ENCODE assay signal across 24 cellular contexts in genomic region chr10:73060173-73060572, GRCh38. TPM values are rescaled to one million over a fixed set of nuclear protein-coding genes. Genes with fewer than 3 reads are reported as not detected.
DNase-seq lines count a peak whose midpoint lies in the region; ATAC-seq, FAIRE-seq and TF ChIP-seq lines count a peak whose summit lies in the region.
"Had no signal": no experiment of that assay in that cellular context is flagged by ENCODE, and none has a peak within 500 bp of the region (broad histone marks: within the 10 kb centered on the region; RNA-seq: fewer than 3 reads in every experiment).

No MANE protein-coding gene starts in this region.

- no peak overlapping the region for H2AFZ ChIP-seq in endothelial cell of umbilical vein (ENCODE audit: low read depth, low read length)
- H2AFZ ChIP-seq: PC-9 had no signal

- H3K27me3 Mint-ChIP-seq in stimulated activated naive CD8-positive, alpha-beta T cell treated with anti-CD3 and anti-CD28 coated beads, Interleukin-15, Interleukin-2, amounts not matched to agents 100 ng/mL and 50 ng/mL, for 24 hours: no peaks in the 10 kb centered on the region
- H3K27me3 Mint-ChIP-seq: T-helper 17 cell had no signal

- intact Hi-C loops in heart right ventricle (cut with DNase I) (loop anchor here in 2 of 10 donors (5.0 to 10.0 kb wide), 2 partner anchors 695 to 698 kb away; no protein-coding TSS in a partner anchor), endothelial cell of umbilical vein (cut with micrococcal nuclease) (loop anchor here (2.0 kb wide), 1 partner anchor 367 kb away; the partner anchor contains the start of gene MCU)

- peak overlapping the region; percentile 90 for H3K27ac Mint-ChIP-seq in stimulated activated naive CD8-positive, alpha-beta T cell treated with anti-CD3 and anti-CD28 coated beads, Interleukin-15, Interleukin-2, amounts not matched to agents 100 ng/mL and 50 ng/mL, for 24 hours
- H3K27ac Mint-ChIP-seq: T-helper 17 cell had no signal

- H3K9ac ChIP-seq in endothelial cell of umbilical vein (replicated peaks; ENCODE audit: extremely low read depth, insufficient read depth, low read length): peak overlapping the region; percentile 3
- H3K9ac ChIP-seq: KMS-11 had no signal

- H3K27ac ChIP-seq in heart right ventricle: peak overlapping the region in 8 of 10 donors; percentile 2 to 73 (median 54)
- H3K27ac ChIP-seq in right atrium auricular region: peak overlapping the region in 1 of 2 donors; percentile 55
- peak overlapping the region; percentile 34 for H3K27ac ChIP-seq in endothelial cell of umbilical vein (ENCODE audit: insufficient read depth, low read depth, low read length)
- H3K27ac ChIP-seq: foreskin keratinocyte, KMS-11, PC-9, SJCRH30, stomach, transverse colon, WERI-Rb-1 had no signal

- TF ChIP-seq POLR2A in endothelial cell of umbilical vein (IDR thresholded peaks at IDR 0.05; ENCODE audit: low read depth, low read length): no peak

- H3K9me3 ChIP-seq in heart right ventricle (no peaks in the 10 kb centered on the region), right atrium auricular region (no peaks in the 10 kb centered on the region), endothelial cell of umbilical vein (replicated peaks; ENCODE audit: control insufficient read depth, insufficient read depth, low read length) (no peaks in the 10 kb centered on the region)
- H3K9me3 ChIP-seq: SJCRH30, stomach, transverse colon had no signal

- H3K79me2 ChIP-seq in endothelial cell of umbilical vein (ENCODE audit: control insufficient read depth, insufficient read depth, low read length): no peaks in the 10 kb centered on the region

- peaks cover 0 to 94% (median 12%) of the 10 kb centered on the region in 9 donors for H3K36me3 ChIP-seq in heart right ventricle
- peaks cover 18% of the 10 kb centered on the region for H3K36me3 ChIP-seq in right atrium auricular region
- H3K36me3 ChIP-seq in endothelial cell of umbilical vein (ENCODE audit: control insufficient read depth in 2 of 2, extremely low read depth in 1 of 2, insufficient read depth in 2 of 2, low read length in 2 of 2): peaks cover 0 to 2% of the 10 kb centered on the region in 2 experiments

- CTCF ChIA-PET in endothelial cell of umbilical vein (lab: Charles Lee): interaction anchor here (3.1 to 3.5 kb wide), 2 partner anchors 35 to 696 kb away, joined by 27 to 30 read pairs; partner anchors contain the start of gene P4HA1

- POLR2A ChIA-PET in endothelial cell of umbilical vein (lab: Charles Lee): no interaction called here

- no peaks in the 10 kb centered on the region for H3K9me1 ChIP-seq in endothelial cell of umbilical vein (replicated peaks; ENCODE audit: control insufficient read depth, extremely low read depth, insufficient read depth, low read length)

- H3K4me2 ChIP-seq in endothelial cell of umbilical vein (ENCODE audit: insufficient read depth, low read length): no peak overlapping the region
- H3K4me2 ChIP-seq: KMS-11, PC-9 had no signal

- H3K27me3 ChIP-seq in heart right ventricle (no peaks in the 10 kb centered on the region), right atrium auricular region (no peaks in the 10 kb centered on the region), endothelial cell of umbilical vein (ENCODE audit: control insufficient read depth in 2 of 2, insufficient read depth in 2 of 2, low read length in 2 of 2) (no peaks in the 10 kb centered on the region)
- H3K27me3 ChIP-seq: foreskin keratinocyte, SJCRH30, stomach, transverse colon had no signal

- H4K20me1 ChIP-seq in endothelial cell of umbilical vein (replicated peaks; ENCODE audit: control insufficient read depth, extremely low read depth, insufficient read depth, low read length): no peaks in the 10 kb centered on the region

- ATAC-seq in heart right ventricle: peak in 2 of 8 donors; percentile 34 to 61
- no peak for ATAC-seq in HG02642 (IDR thresholded peaks at IDR 0.05; ENCODE audit: poor library complexity, unreplicated experiment)
- ATAC-seq in GM21737 (IDR thresholded peaks at IDR 0.05; ENCODE audit: unreplicated experiment): no peak
- ATAC-seq: foreskin keratinocyte, T-helper 17 cell had no signal

- peaks cover 0 to 28% (median 15%) of the 10 kb centered on the region in 9 donors for H3K4me1 ChIP-seq in heart right ventricle
- H3K4me1 ChIP-seq in right atrium auricular region: peaks cover 0 to 4% of the 10 kb centered on the region in 2 donors
- H3K4me1 ChIP-seq in endothelial cell of umbilical vein (ENCODE audit: control insufficient read depth, extremely low read depth, insufficient read depth, low read length): peaks cover 9% of the 10 kb centered on the region
- H3K4me1 ChIP-seq: SJCRH30 had no signal

- H3K9me3 Mint-ChIP-seq in stimulated activated naive CD8-positive, alpha-beta T cell treated with anti-CD3 and anti-CD28 coated beads, Interleukin-15, Interleukin-2, amounts not matched to agents 100 ng/mL and 50 ng/mL, for 24 hours: no peaks in the 10 kb centered on the region

- H3K4me3 ChIP-seq in heart right ventricle (no peak overlapping the region), right atrium auricular region (no peak overlapping the region), endothelial cell of umbilical vein (replicated peaks in 1 of 3; ENCODE audit: insufficient read depth in 1 of 3, low read depth in 1 of 3, low read length in 3 of 3) (no peak overlapping the region)
- H3K4me3 ChIP-seq: PC-9, SJCRH30, stomach, transverse colon had no signal

- DNase-seq in heart right ventricle (no peak), right atrium auricular region (ENCODE audit: low spot score) (no peak), endothelial cell of umbilical vein (ENCODE audit: low read depth, low spot score) (no peak)
- DNase-seq: activated CD8-positive, alpha-beta memory T cell treated with anti-CD3 and anti-CD28 coated beads for 24 hours; activated effector memory CD4-positive, alpha-beta T cell treated with Interleukin-2 at 50 U/mL for 16 hours; central memory CD4-positive, alpha-beta T cell; foreskin keratinocyte; NCI-H187 treated with DMSO at 0.1 percent for 48 hours; NCI-H2227 treated with DMSO at 0.1 percent for 48 hours; PC-9; posterior cingulate gyrus; SJCRH30; stomach; T-helper 17 cell; transverse colon; WERI-Rb-1 had no signal

- no TSS peak for BruUV-seq in endothelial cell of umbilical vein (replicated peaks; lab: Mats Ljungman, UMichigan)

- TF ChIP-seq CTCF in heart right ventricle (IDR thresholded peaks at IDR 0.05) (no peak), right atrium auricular region (IDR thresholded peaks at IDR 0.05) (no peak), endothelial cell of umbilical vein (IDR thresholded peaks at IDR 0.05; ENCODE audit: extremely low read depth in 1 of 2, insufficient read depth in 1 of 2, low read depth in 1 of 2, low read length in 2 of 2) (no peak)

- peaks cover 21% of the 10 kb centered on the region for H3K4me1 Mint-ChIP-seq in stimulated activated naive CD8-positive, alpha-beta T cell treated with anti-CD3 and anti-CD28 coated beads, Interleukin-15, Interleukin-2, amounts not matched to agents 100 ng/mL and 50 ng/mL, for 24 hours (ENCODE audit: low read depth)

- 72 to 77% methylated on average over 1 of the region's 1 CpG for WGBS in heart right ventricle, 2 donors

- FAIRE-seq in TTC549 (lab: Jason Lieb, UNC) (peak; percentile 17), endothelial cell of umbilical vein (lab: Jason Lieb, UNC) (no peak)
- FAIRE-seq: GM12892, H1, keratinocyte had no signal

- no peak overlapping the region for H3K4me3 Mint-ChIP-seq in stimulated activated naive CD8-positive, alpha-beta T cell treated with anti-CD3 and anti-CD28 coated beads, Interleukin-15, Interleukin-2, amounts not matched to agents 100 ng/mL and 50 ng/mL, for 24 hours
- H3K4me3 Mint-ChIP-seq: T-helper 17 cell had no signal

- dilution Hi-C loops in endothelial cell of umbilical vein (cut with MboI; ENCODE audit: extremely low pct_ligation_motif_present, low sequenced_read_pairs): no loop called here

- H3K36me3 Mint-ChIP-seq in stimulated activated naive CD8-positive, alpha-beta T cell treated with anti-CD3 and anti-CD28 coated beads, Interleukin-15, Interleukin-2, amounts not matched to agents 100 ng/mL and 50 ng/mL, for 24 hours (ENCODE audit: low read depth): peaks cover 55% of the 10 kb centered on the region

TF ChIP-seq in endothelial cell of umbilical vein, 7 proteins besides CTCF, POLR2A, EP300 and RAD21 (continues in another document):
- TF ChIP-seq POLR2AphosphoS5 (IDR thresholded peaks at IDR 0.05; ENCODE audit: insufficient read depth, low read depth, low read length): no peak
- TF ChIP-seq MYC (IDR thresholded peaks at IDR 0.05; ENCODE audit: low read depth, low read length): no peak
- no peak for TF ChIP-seq EZH2 (IDR thresholded peaks at IDR 0.05; ENCODE audit: borderline replicate concordance, low read depth, low read length, severe bottlenecking)
- TF ChIP-seq GATA2 (IDR thresholded peaks at IDR 0.05; ENCODE audit: insufficient read depth, insufficient read length, low read depth, low read length): no peak
- no peak for TF ChIP-seq FOS (IDR thresholded peaks at IDR 0.05; ENCODE audit: borderline replicate concordance, insufficient read depth, low read length)
- no peak for TF ChIP-seq JUN (IDR thresholded peaks at IDR 0.05; ENCODE audit: borderline replicate concordance, insufficient read depth, insufficient read length, low read depth)

RNA-seq across cellular contexts. Expression of gene P4HA1, which starts 36.5 kb away (rescaled TPM):
- total RNA-seq in heart right ventricle (10 to 100 TPM; 44.4 to 67.3 (median 51.5) TPM), right atrium auricular region (10 to 100 TPM; 29.5 to 45.4 TPM), endothelial cell of umbilical vein (29.0 and 29.1 TPM in 2 replicates)
- polyA plus RNA-seq in heart right ventricle (10 to 100 TPM; 17.3 to 20.8 TPM), endothelial cell of umbilical vein (10.1 and 14.3 TPM in 2 replicates)
- 16.1 and 16.5 TPM in 2 replicates for polyA plus RNA-seq in endothelial cell of umbilical vein (2011; cell fraction: cytosol; rRNA removed)
- 14.5 and 20.5 TPM in 2 replicates for polyA plus RNA-seq in endothelial cell of umbilical vein (2011; cell fraction: nucleus; rRNA removed)
- polyA plus RNA-seq in endothelial cell of umbilical vein (2012): 34.4 and 35.4 TPM in 2 replicates
- polyA minus RNA-seq in endothelial cell of umbilical vein: 11.6 and 14.9 TPM in 2 replicates
- 7.0 TPM for polyA minus RNA-seq in endothelial cell of umbilical vein (2011; cell fraction: cytosol; rRNA and poly(A)+ RNA removed)
- 13.7 and 17.5 TPM in 2 replicates for polyA minus RNA-seq in endothelial cell of umbilical vein (2011; cell fraction: nucleus; rRNA and poly(A)+ RNA removed)

RNA-seq across cellular contexts. Expression of gene NUDT13, which starts 50.1 kb away (rescaled TPM):
- total RNA-seq in heart right ventricle (1 to 10 TPM; 1.8 to 5.2 (median 4.0) TPM), right atrium auricular region (1 to 10 TPM in 1 of 2 donors, under 1 TPM in 1; 0.90 to 1.5 TPM), endothelial cell of umbilical vein (2.3 and 2.6 TPM in 2 replicates)
- polyA plus RNA-seq in heart right ventricle (10 to 100 TPM in 1 of 2 donors, 1 to 10 TPM in 1; 1.4 to 11.0 TPM), endothelial cell of umbilical vein (0.92 and 1.6 TPM in 2 replicates)
- polyA plus RNA-seq in endothelial cell of umbilical vein (2011; cell fraction: cytosol; rRNA removed): 1.3 and 1.9 TPM in 2 replicates
- 2.9 and 4.5 TPM in 2 replicates for polyA plus RNA-seq in endothelial cell of umbilical vein (2011; cell fraction: nucleus; rRNA removed)
- polyA plus RNA-seq in endothelial cell of umbilical vein (2012): 2.0 and 2.5 TPM in 2 replicates
- 0.36 and 1.0 TPM in 2 replicates for polyA minus RNA-seq in endothelial cell of umbilical vein
- polyA minus RNA-seq in endothelial cell of umbilical vein (2011; cell fraction: cytosol; rRNA and poly(A)+ RNA removed): not detected
- 0.53 and 2.4 TPM in 2 replicates for polyA minus RNA-seq in endothelial cell of umbilical vein (2011; cell fraction: nucleus; rRNA and poly(A)+ RNA removed)
